In the genomic region with DNA sequence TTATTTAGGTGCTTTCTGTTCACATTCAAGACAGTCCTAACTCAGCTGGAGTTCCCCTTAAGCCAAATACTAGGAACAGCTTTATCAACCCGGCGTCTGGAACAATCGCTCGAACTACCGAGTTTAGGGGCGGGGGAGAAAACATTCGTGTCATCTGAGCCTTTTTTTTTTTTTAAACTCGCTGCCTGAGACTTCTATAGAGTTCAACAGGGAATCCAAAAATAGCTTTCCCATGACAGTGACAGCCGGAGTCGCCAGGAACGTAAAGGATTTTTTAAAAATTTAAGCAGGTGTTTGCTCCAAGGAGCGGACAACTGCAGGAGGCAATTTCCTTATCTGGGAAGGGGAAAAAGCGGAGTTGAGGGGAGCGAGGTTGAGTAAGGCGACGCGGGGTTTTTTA, we compare ENCODE assay signal across 8 cellular contexts. TPM values are rescaled to one million over a fixed set of nuclear protein-coding genes. Genes with fewer than 3 reads are reported as not detected.
DNase-seq lines count a peak whose midpoint lies in the region; ATAC-seq and TF ChIP-seq lines count a peak whose summit lies in the region.

No MANE protein-coding gene starts in this region.

- TF ChIP-seq CTCF in IMR-90 (conservative IDR thresholded peaks at IDR 0.05; ENCODE audit: low read depth, low read length): no peak
- no peak for TF ChIP-seq CTCF in fibroblast of lung (conservative IDR thresholded peaks at IDR 0.05 in 1 of 2, IDR thresholded peaks at IDR 0.05 in 1 of 2; ENCODE audit: low read depth in 1 of 2, low read length in 2 of 2)
- no peak for TF ChIP-seq CTCF in nephron (IDR thresholded peaks at IDR 0.05; ENCODE audit: unreplicated experiment in 3 of 3)

- no TSS peak for BruUV-seq in IMR-90 (replicated peaks; lab: Mats Ljungman, UMichigan)

- no peak overlapping the region for H2BK15ac ChIP-seq in IMR-90 (ENCODE audit: low read depth, low read length)

- peaks cover 32% of the 10 kb centered on the region for H3K4me1 Mint-ChIP-seq in nephron

- H3K4ac ChIP-seq in IMR-90 (ENCODE audit: low read depth, low read length): peak overlapping the region; percentile 90

- peak overlapping the region; percentile 98 for H2AK9ac ChIP-seq in IMR-90 (replicated peaks; ENCODE audit: low read depth, low read length, poor library complexity)

- peak overlapping the region; percentile 47 for H2BK5ac ChIP-seq in IMR-90 (ENCODE audit: low read depth, low read length, poor library complexity, severe bottlenecking)

- H3K27me3 ChIP-seq in IMR-90 (ENCODE audit: control insufficient read depth, insufficient read depth, low read length) (no peaks in the 10 kb centered on the region), fibroblast of lung (ENCODE audit: control insufficient read depth, insufficient read depth, low read length) (no peaks in the 10 kb centered on the region)

- H2AK5ac ChIP-seq in IMR-90 (ENCODE audit: low read depth, low read length): peak overlapping the region; percentile 72

- no peak for TF ChIP-seq POLR2A in IMR-90 (IDR thresholded peaks at IDR 0.05; ENCODE audit: low read depth, low read length)

- H2BK120ac ChIP-seq in IMR-90 (ENCODE audit: low read depth, low read length): peak overlapping the region; percentile 97; the same call in 1 of the 2 replicates

- peaks cover 0 to 44% of the 10 kb centered on the region in 2 experiments; a peak in 2 of 4 replicates for H3K79me1 ChIP-seq in IMR-90 (ENCODE audit: low read depth in 1 of 2, low read length in 2 of 2)

- H3K56ac ChIP-seq in IMR-90 (ENCODE audit: extremely low read depth, insufficient read depth, low read length): peak overlapping the region; percentile 16; the same call in 1 of the 2 replicates

- intact Hi-C loops in IMR-90 (cut with micrococcal nuclease): no loop called here

- H3K27me3 Mint-ChIP-seq in nephron (ENCODE audit: low read depth): no peaks in the 10 kb centered on the region

- H3K23ac ChIP-seq in IMR-90 (ENCODE audit: low read depth, low read length): peak overlapping the region; percentile 98

- H3K27ac ChIP-seq in IMR-90 (ENCODE audit: insufficient read depth, low read length): peak overlapping the region; percentile 97
- H3K27ac ChIP-seq in fibroblast of lung (ENCODE audit: insufficient read depth, low read length): peak overlapping the region; percentile 90

- H3K9me3 ChIP-seq in IMR-90 (ENCODE audit: control insufficient read depth, insufficient read depth, low read length): 0 out of 2 replicates have a peak, but pooled peaks cover 2% of the 10 kb centered on the region
- H3K9me3 ChIP-seq in fibroblast of lung (ENCODE audit: control insufficient read depth, insufficient read depth, low read depth, low read length): no peaks in the 10 kb centered on the region

- peak overlapping the region; percentile 80 to 97 (median 94) for H3K27ac Mint-ChIP-seq in nephron

- peaks cover 4% of the 10 kb centered on the region for H3K9me3 Mint-ChIP-seq in nephron

- peak overlapping the region; percentile 59; the same call in 1 of the 2 replicates for H3K14ac ChIP-seq in IMR-90 (replicated peaks; ENCODE audit: low read depth, low read length)

- H4K91ac ChIP-seq in IMR-90 (ENCODE audit: insufficient read depth, low read depth, low read length): no peak overlapping the region

- H3K4me3 Mint-ChIP-seq in nephron: peak overlapping the region; percentile 97 to 100 (median 100)

- WGBS in IMR-90 (ENCODE audit: extremely low coverage in 2 of 2, insufficient read length in 1 of 2), 2 experiments: 0% methylated on average over 2 of the region's 17 CpGs; no CpG with 5 or more reads in 1 of the 2 experiments

- no peak overlapping the region for H2BK20ac ChIP-seq in IMR-90 (ENCODE audit: low read depth, low read length)

- POLR2A ChIA-PET in IMR-90 (lab: Charles Lee; ENCODE audit: unreplicated experiment): no interaction called here

- dilution Hi-C loops in IMR-90 (cut with HindIII; ENCODE audit: low sequenced_read_pairs, unreplicated experiment): no loop called here

- H3K79me2 ChIP-seq in fibroblast of lung (ENCODE audit: control insufficient read depth, insufficient read depth, low read length): peaks cover 33% of the 10 kb centered on the region

- H3K36me3 ChIP-seq in IMR-90 (ENCODE audit: control insufficient read depth, insufficient read depth, low read length): no peaks in the 10 kb centered on the region; the same call in 1 of the 2 replicates
- H3K36me3 ChIP-seq in fibroblast of lung (ENCODE audit: control insufficient read depth, insufficient read depth, low read length): no peaks in the 10 kb centered on the region

- H2AFZ ChIP-seq in IMR-90 (replicated peaks; ENCODE audit: low read length, poor library complexity) (peak overlapping the region; percentile 100), fibroblast of lung (ENCODE audit: low read length) (peak overlapping the region; percentile 67)

- H4K20me1 ChIP-seq in IMR-90 (ENCODE audit: insufficient read depth, low read length) (peaks cover 15% of the 10 kb centered on the region), fibroblast of lung (ENCODE audit: control insufficient read depth, extremely low read depth, insufficient read depth, low read length) (no peaks in the 10 kb centered on the region)

- in situ Hi-C loops in IMR-90 (cut with MboI; ENCODE audit: low sequenced_read_pairs): no loop called here

- peak; percentile 2 for ATAC-seq in IMR-90 (ENCODE audit: low read depth)

- no peaks in the 10 kb centered on the region for H3K9me1 ChIP-seq in IMR-90 (ENCODE audit: insufficient read depth, low read length)

- H3K4me1 ChIP-seq in IMR-90 (ENCODE audit: control insufficient read depth, insufficient read depth, low read length) (no peaks in the 10 kb centered on the region), fibroblast of lung (ENCODE audit: control insufficient read depth, extremely low read depth, insufficient read depth, low read length) (peaks cover 2% of the 10 kb centered on the region)

- H3K18ac ChIP-seq in IMR-90 (ENCODE audit: low read depth, low read length): no peak overlapping the region

- CTCF ChIA-PET in IMR-90 (lab: Yijun Ruan, JAX): interaction anchor here (0.7 to 2.0 kb wide), 5 partner anchors 8 to 1085 kb away, joined by 3 to 6 read pairs (median 4); no protein-coding TSS in a partner anchor

- H3K4me2 ChIP-seq in IMR-90 (ENCODE audit: low read depth, low read length): peak overlapping the region; percentile 74
- H3K4me2 ChIP-seq in fibroblast of lung (ENCODE audit: extremely low read depth, insufficient read depth, low read length): peak overlapping the region; percentile 87

- H4K5ac ChIP-seq in IMR-90 (ENCODE audit: low read depth, low read length): no peak overlapping the region

- peaks cover 13% of the 10 kb centered on the region for H3K36me3 Mint-ChIP-seq in nephron (ENCODE audit: low read depth)

- no peak for TF ChIP-seq RAD21 in IMR-90 (IDR thresholded peaks at IDR 0.05; ENCODE audit: low read length)

- peak; percentile 47 for DNase-seq in activated naive CD4-positive, alpha-beta T cell treated with Interleukin-2 at 50 U/mL for 16 hours
- DNase-seq in activated naive CD4-positive, alpha-beta T cell (lab: John Stamatoyannopoulos, UW): no peak
- DNase-seq in IMR-90 (peak; percentile 31), fibroblast of lung (ENCODE audit: low read depth in 2 of 2) (peak; percentile 27 to 57), islet precursor cell (no peak), NCI-H524 treated with DMSO at 0.1 percent for 48 hours (lab: John Stamatoyannopoulos, UW) (no peak)
- peak; percentile 17 to 39 for DNase-seq in activated CD4-positive, alpha-beta T cell treated with anti-CD3 and anti-CD28 coated beads, Interleukin-2, amount 50 U/mL, for 48 hours

- H3K9ac ChIP-seq in IMR-90 (ENCODE audit: low read depth, low read length) (peak overlapping the region; percentile 97), fibroblast of lung (ENCODE audit: insufficient read depth, low read length) (peak overlapping the region; percentile 93)

- H3K4me3 ChIP-seq in IMR-90 (ENCODE audit: insufficient read depth, low read depth, low read length) (peak overlapping the region; percentile 95), fibroblast of lung (replicated peaks in 1 of 4; ENCODE audit: control extremely low read depth in 1 of 4, insufficient read depth in 1 of 4, low read depth in 3 of 4, low read length in 4 of 4) (peak overlapping the region; percentile 79 to 98 (median 94))

- H4K8ac ChIP-seq in IMR-90 (ENCODE audit: low read depth in 2 of 2, low read length in 2 of 2): no peak overlapping the region

TF ChIP-seq in IMR-90, 13 proteins besides CTCF, POLR2A, EP300 and RAD21 (continues in another document):
- TF ChIP-seq NFE2L2 (IDR thresholded peaks at IDR 0.05; ENCODE audit: low read depth, low read length) (no peak), RCOR1 (IDR thresholded peaks at IDR 0.05; ENCODE audit: insufficient replicate concordance, low read length) (no peak), MAZ (IDR thresholded peaks at IDR 0.05; ENCODE audit: borderline replicate concordance, low read depth, low read length) (no peak), BHLHE40 (IDR thresholded peaks at IDR 0.05; ENCODE audit: low read depth, low read length) (no peak), CEBPB (IDR thresholded peaks at IDR 0.05; ENCODE audit: low read depth, low read length) (no peak), MXI1 (IDR thresholded peaks at IDR 0.05; ENCODE audit: borderline replicate concordance, low read depth, low read length) (no peak), MAFK (IDR thresholded peaks at IDR 0.05; ENCODE audit: low read depth, low read length) (no peak), SMC3 (IDR thresholded peaks at IDR 0.05; ENCODE audit: low read depth, low read length) (no peak), FOS (IDR thresholded peaks at IDR 0.05; ENCODE audit: low read depth, low read length) (no peak)

RNA-seq across cellular contexts. Expression of a gene that starts 0.8 kb away (rescaled TPM):
- total RNA-seq in IMR-90 (2012; rRNA removed): 15.3 and 17.6 TPM in 2 replicates
- 5.6 and 6.0 TPM in 2 replicates for polyA plus RNA-seq in IMR-90 (2012; rRNA removed)
- 1.5 and 1.9 TPM in 2 replicates for polyA plus RNA-seq in IMR-90 (2012; cell fraction: cytosol; rRNA removed)
- 1.4 and 10.2 TPM in 2 replicates for polyA plus RNA-seq in IMR-90 (2012; cell fraction: nucleus; rRNA removed; ENCODE audit: low replicate concordance)
- 5.6 and 6.6 TPM in 2 replicates for total RNA-seq in fibroblast of lung
- 7.5 and 9.0 TPM in 2 replicates for polyA plus RNA-seq in fibroblast of lung
- polyA plus RNA-seq in fibroblast of lung (2012): 4.7 and 5.0 TPM in 2 replicates
- 6.4 and 15.6 TPM in 2 replicates for polyA minus RNA-seq in fibroblast of lung (ENCODE audit: low replicate concordance)

RNA-seq across cellular contexts. Expression of a gene that starts 58.5 kb away (rescaled TPM):
- total RNA-seq in IMR-90 (2012; rRNA removed) (0.56 and 0.72 TPM in 2 replicates), fibroblast of lung (0.77 and 0.99 TPM in 2 replicates)
- polyA plus RNA-seq in IMR-90 (2012; rRNA removed) (0.06 and 0.14 TPM in 2 replicates), fibroblast of lung (0.08 and 0.18 TPM in 2 replicates)
- 0.02 and 0.04 TPM in 2 replicates for polyA plus RNA-seq in IMR-90 (2012; cell fraction: cytosol; rRNA removed)
- polyA plus RNA-seq in IMR-90 (2012; cell fraction: nucleus; rRNA removed; ENCODE audit: low replicate concordance): 0.02 and 0.09 TPM in 2 replicates
- 0.30 and 0.35 TPM in 2 replicates for polyA plus RNA-seq in fibroblast of lung (2012)
- 0.48 TPM in 1 of 2 replicates, not detected in the other for polyA minus RNA-seq in fibroblast of lung (ENCODE audit: low replicate concordance)

Comparison
In these comparisons a context has a peak if more than half of its experiments do, and no peak if none do; other contexts are left out.
1. DNase-seq: peak in activated naive CD4-positive, alpha-beta T cell treated with Interleukin-2 at 50 U/mL for 16 hours (single experiment), IMR-90 (single experiment), activated CD4-positive, alpha-beta T cell treated with anti-CD3 and anti-CD28 coated beads, Interleukin-2, amount 50 U/mL, for 48 hours (2 of 2) and fibroblast of lung (2 of 2); none in activated naive CD4-positive, alpha-beta T cell (0 of 4), islet precursor cell (single experiment) and NCI-H524 treated with DMSO at 0.1 percent for 48 hours (single experiment).